In the genomic region with DNA sequence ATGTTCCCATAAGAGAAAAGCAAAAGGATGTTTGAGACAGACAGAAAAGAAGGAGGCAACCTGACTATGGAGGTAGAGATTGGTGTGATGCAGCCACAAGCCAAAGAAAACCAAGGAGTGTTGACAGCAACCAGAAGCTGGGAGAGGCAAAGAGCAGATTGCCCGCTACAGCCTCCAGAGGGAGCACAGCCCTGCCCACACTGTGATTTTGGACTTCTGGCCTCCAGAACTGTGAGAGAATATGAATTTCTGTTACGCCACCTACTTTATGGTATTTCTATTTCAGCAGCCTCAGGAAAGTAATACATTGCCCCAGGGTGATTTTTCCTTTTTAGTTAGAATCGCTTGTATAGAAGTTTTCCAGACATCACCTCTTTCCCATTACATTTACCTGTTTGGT, we compare ENCODE assay signal across 10 cellular contexts. TPM values are rescaled to one million over a fixed set of nuclear protein-coding genes. Genes with fewer than 3 reads are reported as not detected.
A peak's percentile ranks its signal among the peaks of the same experiment; 100 is the strongest.
DNase-seq lines count a peak whose midpoint lies in the region; ATAC-seq and TF ChIP-seq lines count a peak whose summit lies in the region.
"Had no signal": no experiment of that assay in that cellular context is flagged by ENCODE, and none has a peak within 500 bp of the region (broad histone marks: within the 10 kb centered on the region; RNA-seq: fewer than 3 reads in every experiment).

No MANE protein-coding gene starts in this region.

- H3K4me1 ChIP-seq in PC-3 (ENCODE audit: insufficient read depth, low read length): no peaks in the 10 kb centered on the region

- H2AFZ ChIP-seq in PC-3 (ENCODE audit: low read length): no peak overlapping the region

- no peak overlapping the region for H3K4me3 ChIP-seq in GM12864 (ENCODE audit: low read depth, low read length)
- no peak overlapping the region for H3K4me3 ChIP-seq in PC-3 (ENCODE audit: low read length)
- H3K4me3 ChIP-seq in foreskin fibroblast (ENCODE audit: low read depth in 1 of 2, low read length in 2 of 2): no peak overlapping the region

- H3K36me3 ChIP-seq in PC-3 (ENCODE audit: low read depth, low read length): no peaks in the 10 kb centered on the region

- H3K9me2 ChIP-seq in PC-3 (replicated peaks; ENCODE audit: low read length): no peaks in the 10 kb centered on the region

- TF ChIP-seq CTCF in GM12864 (IDR thresholded peaks at IDR 0.05; ENCODE audit: low read depth, low read length, missing control alignments) (peak; percentile 34), PC-3 (conservative IDR thresholded peaks at IDR 0.05; ENCODE audit: low read depth, low read length) (peak; percentile 63), foreskin fibroblast (IDR thresholded peaks at IDR 0.05; ENCODE audit: low read depth, low read length) (peak; percentile 11)

- H3K9ac ChIP-seq in PC-3 (ENCODE audit: low read length): no peak overlapping the region

- 0 out of 2 replicates have a peak, but pooled peaks cover 5% of the 10 kb centered on the region for H3K9me3 ChIP-seq in PC-3 (ENCODE audit: low read length)

- H3K27me3 ChIP-seq in PC-3 (ENCODE audit: low read length): peaks cover 51% of the 10 kb centered on the region

- H3K4me2 ChIP-seq in PC-3 (ENCODE audit: low read length): no peak overlapping the region

- H3K79me2 ChIP-seq in PC-3 (ENCODE audit: low read length): no peaks in the 10 kb centered on the region

- H3K27ac ChIP-seq in PC-3 (ENCODE audit: low read length): no peak overlapping the region

- no peaks in the 10 kb centered on the region for H3F3A ChIP-seq in PC-3 (ENCODE audit: low read length, unreplicated experiment)

- intact Hi-C loops in PC-3 (cut with micrococcal nuclease): loop anchor here (2.0 kb wide), 1 partner anchor 112 kb away; no protein-coding TSS in a partner anchor

- POLR2A ChIA-PET in PC-3 (lab: Charles Lee; ENCODE audit: unreplicated experiment): no interaction called here

- DNase-seq in ACHN (peak; percentile 12), GM12864 (ENCODE audit: low read depth) (no peak), PC-3 (peak; percentile 45), foreskin fibroblast (no peak), dedifferentiated amniotic fluid mesenchymal stem cell (ENCODE audit: extremely low spot score) (no peak), HPDE6-E6E7 (ENCODE audit: extremely low spot score) (no peak)
- DNase-seq: stimulated activated CD4-positive, alpha-beta T cell treated with anti-CD3 and anti-CD28 coated beads, Interleukin-2, amount 100 ng/mL, for 48 hours had no signal

- BruUV-seq in PC-3 (replicated peaks; lab: Mats Ljungman, UMichigan): no TSS peak

- CTCF ChIA-PET in PC-3 (lab: Charles Lee): no interaction called here

- no peaks in the 10 kb centered on the region for H4K20me1 ChIP-seq in PC-3 (ENCODE audit: low read length)

- ATAC-seq in PC-3 (peak; percentile 73), HG03432 (IDR thresholded peaks at IDR 0.05; ENCODE audit: unreplicated experiment) (no peak), HG03135 (IDR thresholded peaks at IDR 0.05; ENCODE audit: unreplicated experiment) (no peak)

- in situ Hi-C loops in ACHN (cut with HindIII; ENCODE audit: low pct_ligation_motif_present, low pct_unique_long_range_greater_than_20kb, low sequenced_read_pairs): no loop called here

RNA-seq across cellular contexts. Expression of a gene that starts 28.4 kb away (rescaled TPM):
- total RNA-seq in PC-3 (2014; rRNA removed): not detected in 2 replicates
- total RNA-seq: temporal lobe had no signal

Comparison
In these comparisons a context has a peak if more than half of its experiments do, and no peak if none do; other contexts are left out.
1. DNase-seq: peak in ACHN (single experiment) and PC-3 (single experiment); none in GM12864 (single experiment), foreskin fibroblast (0 of 2), dedifferentiated amniotic fluid mesenchymal stem cell (single experiment) and HPDE6-E6E7 (single experiment).
2. CTCF ChIP-seq: peak in every context shown above with its lines; median percentile 63 in PC-3; 34 in GM12864; 11 in foreskin fibroblast.